In the genomic region with DNA sequence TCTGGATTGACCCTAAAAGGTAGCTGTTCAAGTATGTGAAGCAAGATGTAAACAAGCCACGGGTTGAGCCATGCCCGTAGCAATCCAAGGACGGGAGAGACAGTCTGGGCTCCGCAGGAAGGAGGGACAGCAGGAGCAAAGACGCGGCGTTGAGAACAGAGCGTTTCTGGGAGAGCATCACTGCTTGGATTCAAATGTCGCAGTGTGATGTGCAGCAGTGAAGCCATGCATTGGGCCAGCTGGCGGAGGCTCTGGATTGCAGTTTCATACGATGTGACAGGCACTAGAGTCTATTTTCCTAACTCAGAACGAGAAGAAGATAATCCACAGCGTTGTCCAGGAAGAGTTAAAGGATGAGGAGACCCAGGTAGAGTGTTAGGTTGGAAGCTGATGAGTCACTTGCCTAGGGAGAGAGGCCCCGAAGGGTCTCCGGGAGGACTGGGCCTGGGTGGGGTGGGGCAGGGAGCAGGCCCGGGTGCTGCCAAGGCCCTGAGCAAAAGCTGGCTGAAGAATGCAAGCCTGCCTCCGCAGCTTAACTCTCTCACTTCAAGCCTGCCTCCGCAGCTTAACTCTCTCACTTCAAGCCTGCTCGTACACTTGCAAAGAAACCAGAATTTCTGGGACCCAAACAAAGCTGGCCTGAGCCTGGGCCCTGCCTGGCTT, we compare ENCODE assay signal across 1 cellular context.
TF ChIP-seq lines count a peak whose summit lies in the region.

No MANE protein-coding gene starts in this region.

TF ChIP-seq in GM23338, 12 proteins besides CTCF, POLR2A, EP300 and RAD21:
- TF ChIP-seq EZH2 (IDR thresholded peaks at IDR 0.05; ENCODE audit: low read depth, unreplicated experiment) (no peak), JUNB (IDR thresholded peaks at IDR 0.05; ENCODE audit: unreplicated experiment) (no peak), EZH2phosphoT487 (IDR thresholded peaks at IDR 0.05; ENCODE audit: unreplicated experiment) (no peak), ZNF114 (CRISPR knock-in tag; IDR thresholded peaks at IDR 0.05) (no peak), POLR2AphosphoS5 (IDR thresholded peaks at IDR 0.05; ENCODE audit: low read depth) (no peak), NANOG (IDR thresholded peaks at IDR 0.05; ENCODE audit: borderline replicate concordance) (no peak), CREB1 (CRISPR knock-in tag; IDR thresholded peaks at IDR 0.05; ENCODE audit: low read depth) (no peak), ZNF331 (CRISPR knock-in tag; IDR thresholded peaks at IDR 0.05; ENCODE audit: low read depth) (no peak), STAT1 (IDR thresholded peaks at IDR 0.05; ENCODE audit: unreplicated experiment) (no peak)
- TF ChIP-seq, protein P1, sequence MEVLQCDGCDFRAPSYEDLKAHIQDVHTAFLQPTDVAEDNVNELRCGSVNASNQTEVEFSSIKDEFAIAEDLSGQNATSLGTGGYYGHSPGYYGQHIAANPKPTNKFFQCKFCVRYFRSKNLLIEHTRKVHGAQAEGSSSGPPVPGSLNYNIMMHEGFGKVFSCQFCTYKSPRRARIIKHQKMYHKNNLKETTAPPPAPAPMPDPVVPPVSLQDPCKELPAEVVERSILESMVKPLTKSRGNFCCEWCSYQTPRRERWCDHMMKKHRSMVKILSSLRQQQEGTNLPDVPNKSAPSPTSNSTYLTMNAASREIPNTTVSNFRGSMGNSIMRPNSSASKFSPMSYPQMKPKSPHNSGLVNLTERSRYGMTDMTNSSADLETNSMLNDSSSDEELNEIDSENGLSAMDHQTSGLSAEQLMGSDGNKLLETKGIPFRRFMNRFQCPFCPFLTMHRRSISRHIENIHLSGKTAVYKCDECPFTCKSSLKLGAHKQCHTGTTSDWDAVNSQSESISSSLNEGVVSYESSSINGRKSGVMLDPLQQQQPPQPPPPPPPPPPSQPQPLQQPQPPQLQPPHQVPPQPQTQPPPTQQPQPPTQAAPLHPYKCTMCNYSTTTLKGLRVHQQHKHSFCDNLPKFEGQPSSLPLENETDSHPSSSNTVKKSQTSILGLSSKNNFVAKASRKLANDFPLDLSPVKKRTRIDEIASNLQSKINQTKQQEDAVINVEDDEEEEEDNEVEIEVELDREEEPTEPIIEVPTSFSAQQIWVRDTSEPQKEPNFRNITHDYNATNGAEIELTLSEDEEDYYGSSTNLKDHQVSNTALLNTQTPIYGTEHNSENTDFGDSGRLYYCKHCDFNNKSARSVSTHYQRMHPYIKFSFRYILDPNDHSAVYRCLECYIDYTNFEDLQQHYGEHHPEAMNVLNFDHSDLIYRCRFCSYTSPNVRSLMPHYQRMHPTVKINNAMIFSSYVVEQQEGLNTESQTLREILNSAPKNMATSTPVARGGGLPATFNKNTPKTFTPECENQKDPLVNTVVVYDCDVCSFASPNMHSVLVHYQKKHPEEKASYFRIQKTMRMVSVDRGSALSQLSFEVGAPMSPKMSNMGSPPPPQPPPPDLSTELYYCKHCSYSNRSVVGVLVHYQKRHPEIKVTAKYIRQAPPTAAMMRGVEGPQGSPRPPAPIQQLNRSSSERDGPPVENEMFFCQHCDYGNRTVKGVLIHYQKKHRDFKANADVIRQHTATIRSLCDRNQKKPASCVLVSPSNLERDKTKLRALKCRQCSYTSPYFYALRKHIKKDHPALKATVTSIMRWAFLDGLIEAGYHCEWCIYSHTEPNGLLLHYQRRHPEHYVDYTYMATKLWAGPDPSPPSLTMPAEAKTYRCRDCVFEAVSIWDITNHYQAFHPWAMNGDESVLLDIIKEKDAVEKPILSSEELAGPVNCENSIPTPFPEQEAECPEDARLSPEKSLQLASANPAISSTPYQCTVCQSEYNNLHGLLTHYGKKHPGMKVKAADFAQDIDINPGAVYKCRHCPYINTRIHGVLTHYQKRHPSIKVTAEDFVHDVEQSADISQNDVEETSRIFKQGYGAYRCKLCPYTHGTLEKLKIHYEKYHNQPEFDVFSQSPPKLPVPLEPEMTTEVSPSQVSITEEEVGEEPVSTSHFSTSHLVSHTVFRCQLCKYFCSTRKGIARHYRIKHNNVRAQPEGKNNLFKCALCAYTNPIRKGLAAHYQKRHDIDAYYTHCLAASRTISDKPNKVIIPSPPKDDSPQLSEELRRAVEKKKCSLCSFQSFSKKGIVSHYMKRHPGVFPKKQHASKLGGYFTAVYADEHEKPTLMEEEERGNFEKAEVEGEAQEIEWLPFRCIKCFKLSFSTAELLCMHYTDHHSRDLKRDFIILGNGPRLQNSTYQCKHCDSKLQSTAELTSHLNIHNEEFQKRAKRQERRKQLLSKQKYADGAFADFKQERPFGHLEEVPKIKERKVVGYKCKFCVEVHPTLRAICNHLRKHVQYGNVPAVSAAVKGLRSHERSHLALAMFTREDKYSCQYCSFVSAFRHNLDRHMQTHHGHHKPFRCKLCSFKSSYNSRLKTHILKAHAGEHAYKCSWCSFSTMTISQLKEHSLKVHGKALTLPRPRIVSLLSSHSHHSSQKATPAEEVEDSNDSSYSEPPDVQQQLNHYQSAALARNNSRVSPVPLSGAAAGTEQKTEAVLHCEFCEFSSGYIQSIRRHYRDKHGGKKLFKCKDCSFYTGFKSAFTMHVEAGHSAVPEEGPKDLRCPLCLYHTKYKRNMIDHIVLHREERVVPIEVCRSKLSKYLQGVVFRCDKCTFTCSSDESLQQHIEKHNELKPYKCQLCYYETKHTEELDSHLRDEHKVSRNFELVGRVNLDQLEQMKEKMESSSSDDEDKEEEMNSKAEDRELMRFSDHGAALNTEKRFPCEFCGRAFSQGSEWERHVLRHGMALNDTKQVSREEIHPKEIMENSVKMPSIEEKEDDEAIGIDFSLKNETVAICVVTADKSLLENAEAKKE (CRISPR knock-in tag; IDR thresholded peaks at IDR 0.05): no peak
- TF ChIP-seq, protein P2, sequence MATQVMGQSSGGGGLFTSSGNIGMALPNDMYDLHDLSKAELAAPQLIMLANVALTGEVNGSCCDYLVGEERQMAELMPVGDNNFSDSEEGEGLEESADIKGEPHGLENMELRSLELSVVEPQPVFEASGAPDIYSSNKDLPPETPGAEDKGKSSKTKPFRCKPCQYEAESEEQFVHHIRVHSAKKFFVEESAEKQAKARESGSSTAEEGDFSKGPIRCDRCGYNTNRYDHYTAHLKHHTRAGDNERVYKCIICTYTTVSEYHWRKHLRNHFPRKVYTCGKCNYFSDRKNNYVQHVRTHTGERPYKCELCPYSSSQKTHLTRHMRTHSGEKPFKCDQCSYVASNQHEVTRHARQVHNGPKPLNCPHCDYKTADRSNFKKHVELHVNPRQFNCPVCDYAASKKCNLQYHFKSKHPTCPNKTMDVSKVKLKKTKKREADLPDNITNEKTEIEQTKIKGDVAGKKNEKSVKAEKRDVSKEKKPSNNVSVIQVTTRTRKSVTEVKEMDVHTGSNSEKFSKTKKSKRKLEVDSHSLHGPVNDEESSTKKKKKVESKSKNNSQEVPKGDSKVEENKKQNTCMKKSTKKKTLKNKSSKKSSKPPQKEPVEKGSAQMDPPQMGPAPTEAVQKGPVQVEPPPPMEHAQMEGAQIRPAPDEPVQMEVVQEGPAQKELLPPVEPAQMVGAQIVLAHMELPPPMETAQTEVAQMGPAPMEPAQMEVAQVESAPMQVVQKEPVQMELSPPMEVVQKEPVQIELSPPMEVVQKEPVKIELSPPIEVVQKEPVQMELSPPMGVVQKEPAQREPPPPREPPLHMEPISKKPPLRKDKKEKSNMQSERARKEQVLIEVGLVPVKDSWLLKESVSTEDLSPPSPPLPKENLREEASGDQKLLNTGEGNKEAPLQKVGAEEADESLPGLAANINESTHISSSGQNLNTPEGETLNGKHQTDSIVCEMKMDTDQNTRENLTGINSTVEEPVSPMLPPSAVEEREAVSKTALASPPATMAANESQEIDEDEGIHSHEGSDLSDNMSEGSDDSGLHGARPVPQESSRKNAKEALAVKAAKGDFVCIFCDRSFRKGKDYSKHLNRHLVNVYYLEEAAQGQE (IDR thresholded peaks at IDR 0.05; ENCODE audit: unreplicated experiment): no peak
- TF ChIP-seq, protein P3, sequence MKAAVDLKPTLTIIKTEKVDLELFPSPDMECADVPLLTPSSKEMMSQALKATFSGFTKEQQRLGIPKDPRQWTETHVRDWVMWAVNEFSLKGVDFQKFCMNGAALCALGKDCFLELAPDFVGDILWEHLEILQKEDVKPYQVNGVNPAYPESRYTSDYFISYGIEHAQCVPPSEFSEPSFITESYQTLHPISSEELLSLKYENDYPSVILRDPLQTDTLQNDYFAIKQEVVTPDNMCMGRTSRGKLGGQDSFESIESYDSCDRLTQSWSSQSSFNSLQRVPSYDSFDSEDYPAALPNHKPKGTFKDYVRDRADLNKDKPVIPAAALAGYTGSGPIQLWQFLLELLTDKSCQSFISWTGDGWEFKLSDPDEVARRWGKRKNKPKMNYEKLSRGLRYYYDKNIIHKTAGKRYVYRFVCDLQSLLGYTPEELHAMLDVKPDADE (IDR thresholded peaks at IDR 0.05): no peak
